In the genomic region with DNA sequence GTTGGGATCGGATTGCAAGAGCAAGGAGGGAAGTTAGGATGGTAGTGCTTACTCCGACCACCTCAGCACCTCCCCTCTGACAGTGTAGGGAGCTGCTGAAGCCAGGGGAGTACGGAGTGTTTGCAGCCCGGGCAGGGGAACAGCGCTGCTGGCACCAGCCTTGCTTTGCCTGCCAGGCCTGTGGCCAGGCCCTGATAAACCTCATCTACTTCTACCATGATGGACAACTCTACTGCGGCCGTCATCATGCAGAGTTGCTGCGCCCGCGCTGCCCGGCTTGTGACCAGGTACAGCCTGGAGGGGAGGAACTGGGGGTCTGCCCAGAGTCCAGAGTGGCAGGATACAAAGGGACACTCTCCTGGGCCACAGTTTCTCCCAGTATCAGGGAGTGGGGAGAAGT, we compare ENCODE assay signal across 14 cellular contexts. TPM values are rescaled to one million over a fixed set of nuclear protein-coding genes. Genes with fewer than 3 reads are reported as not detected.
DNase-seq lines count a peak whose midpoint lies in the region; ATAC-seq and TF ChIP-seq lines count a peak whose summit lies in the region.
"Had no signal": no experiment of that assay in that cellular context is flagged by ENCODE, and none has a peak within 500 bp of the region (broad histone marks: within the 10 kb centered on the region; RNA-seq: fewer than 3 reads in every experiment).

No MANE protein-coding gene starts in this region.

- H2AFZ ChIP-seq in Loucy (ENCODE audit: low read length) = no peak overlapping the region

- H3K27me3 Mint-ChIP-seq in activated CD4-positive, alpha-beta T cell treated with anti-CD3 and anti-CD28 coated beads for 36 hours = peaks cover 7% of the 10 kb centered on the region
- peaks cover 7% of the 10 kb centered on the region for H3K27me3 Mint-ChIP-seq in endothelial cell (ENCODE audit: unreplicated experiment)

- no peak for DNase-seq in activated CD4-positive, alpha-beta T cell treated with anti-CD3 and anti-CD28 coated beads for 36 hours
- DNase-seq in activated CD4-positive, alpha-beta T cell treated with anti-CD3 and anti-CD28 coated beads for 48 hours = no peak
- DNase-seq in endothelial cell (ENCODE audit: low spot score) (no peak), NCI-H128 (lab: John Stamatoyannopoulos, UW; ENCODE audit: unreplicated experiment) (no peak), cortex of kidney (lab: John Stamatoyannopoulos, UW) (no peak), NCI-H2029 (lab: John Stamatoyannopoulos, UW) (no peak)
- DNase-seq: DMS79 treated with DMSO at 0.1 percent for 48 hours, GOT3, NCI-H1105, uterus had no signal

- H3K27me3 ChIP-seq in Loucy (ENCODE audit: insufficient read depth, low read length, poor library complexity, severe bottlenecking) (no peaks in the 10 kb centered on the region), neutrophil (no peaks in the 10 kb centered on the region)
- H3K27me3 ChIP-seq: uterus had no signal

- intact Hi-C loops in activated CD4-positive, alpha-beta T cell treated with anti-CD3 and anti-CD28 coated beads for 36 hours (cut with DNase I, micrococcal nuclease) = loop anchor here (5.0 to 10.0 kb wide), 4 partner anchors 780 to 1270 kb away; a partner anchor contains a TSS

- peak overlapping the region; percentile 93 for H3K27ac ChIP-seq in neutrophil

- H3K4me3 Mint-ChIP-seq in activated CD4-positive, alpha-beta T cell treated with anti-CD3 and anti-CD28 coated beads for 36 hours = peak overlapping the region; percentile 34
- H3K4me3 Mint-ChIP-seq in endothelial cell (ENCODE audit: unreplicated experiment) = peak overlapping the region; percentile 89

- no peaks in the 10 kb centered on the region for H3K9me3 ChIP-seq in Loucy (ENCODE audit: insufficient read depth, low read depth, low read length)
- no peaks in the 10 kb centered on the region for H3K9me3 ChIP-seq in neutrophil
- H3K9me3 ChIP-seq: uterus had no signal

- H3K79me2 ChIP-seq in Loucy (ENCODE audit: insufficient read depth, low read length) = peaks cover 41% of the 10 kb centered on the region

- H3K9ac ChIP-seq in Loucy (ENCODE audit: low read depth, low read length, poor library complexity, severe bottlenecking) = peak overlapping the region; percentile 86

- no peaks in the 10 kb centered on the region for H3K9me2 ChIP-seq in Loucy (replicated peaks; ENCODE audit: low read depth, low read length)

- no peak for TF ChIP-seq CTCF in Loucy (conservative IDR thresholded peaks at IDR 0.05; ENCODE audit: low read length)
- no peak for TF ChIP-seq CTCF in endothelial cell (IDR thresholded peaks at IDR 0.05; ENCODE audit: unreplicated experiment)
- TF ChIP-seq CTCF in neutrophil (IDR thresholded peaks at IDR 0.05) = no peak

- CTCF ChIA-PET in activated CD4-positive, alpha-beta T cell treated with anti-CD3 and anti-CD28 coated beads for 36 hours (lab: Charles Lee) = interaction anchor here (0.6 to 5.4 kb wide), 7 partner anchors 10 to 267 kb away, joined by 3 to 63 read pairs (median 5); no protein-coding TSS in a partner anchor

- peaks cover 16% of the 10 kb centered on the region for H3K36me3 Mint-ChIP-seq in activated CD4-positive, alpha-beta T cell treated with anti-CD3 and anti-CD28 coated beads for 36 hours (ENCODE audit: low read depth)
- peaks cover 20% of the 10 kb centered on the region for H3K36me3 Mint-ChIP-seq in endothelial cell (ENCODE audit: low read depth, unreplicated experiment)

- POLR2A ChIA-PET in activated CD4-positive, alpha-beta T cell treated with anti-CD3 and anti-CD28 coated beads for 36 hours (lab: Charles Lee) = no interaction called here

- peaks cover 24% of the 10 kb centered on the region for H4K20me1 ChIP-seq in Loucy (ENCODE audit: insufficient read depth, low read length, poor library complexity, severe bottlenecking)

- H3K4me1 ChIP-seq in Loucy (ENCODE audit: insufficient read depth, low read length, poor library complexity, severe bottlenecking) (peaks cover 35% of the 10 kb centered on the region), neutrophil (ENCODE audit: control insufficient read depth in 1 of 2, insufficient read depth in 1 of 2, low read depth in 1 of 2, low read length in 1 of 2) (peaks cover 49 to 50% of the 10 kb centered on the region in 2 experiments)

- H3K4me1 Mint-ChIP-seq in activated CD4-positive, alpha-beta T cell treated with anti-CD3 and anti-CD28 coated beads for 36 hours = peaks cover 20% of the 10 kb centered on the region
- peaks cover 53% of the 10 kb centered on the region for H3K4me1 Mint-ChIP-seq in endothelial cell (ENCODE audit: unreplicated experiment)

- H3K4me2 ChIP-seq in Loucy (ENCODE audit: low read depth, low read length, poor library complexity, severe bottlenecking) = peak overlapping the region; percentile 94

- H3F3A ChIP-seq in Loucy (ENCODE audit: low read depth) = no peaks in the 10 kb centered on the region

- ATAC-seq in activated CD4-positive, alpha-beta T cell treated with anti-CD3 and anti-CD28 coated beads for 36 hours = no peak

- H3K36me3 ChIP-seq in Loucy (ENCODE audit: insufficient read depth, low read length) (peaks cover 9% of the 10 kb centered on the region), neutrophil (peaks cover 3% of the 10 kb centered on the region)
- H3K36me3 ChIP-seq: uterus had no signal

- H3K27ac Mint-ChIP-seq in activated CD4-positive, alpha-beta T cell treated with anti-CD3 and anti-CD28 coated beads for 36 hours = no peak overlapping the region
- peak overlapping the region; percentile 88 for H3K27ac Mint-ChIP-seq in endothelial cell (ENCODE audit: unreplicated experiment)

- H3K9me3 Mint-ChIP-seq in activated CD4-positive, alpha-beta T cell treated with anti-CD3 and anti-CD28 coated beads for 36 hours (ENCODE audit: low read depth) = no peaks in the 10 kb centered on the region
- no peaks in the 10 kb centered on the region for H3K9me3 Mint-ChIP-seq in endothelial cell (ENCODE audit: unreplicated experiment)

- H3K4me3 ChIP-seq in Loucy (ENCODE audit: low read length, poor library complexity, severe bottlenecking) (peak overlapping the region; percentile 92), neutrophil (ENCODE audit: low read depth in 1 of 2, low read length in 1 of 2) (no peak overlapping the region)

RNA-seq across cellular contexts. Expression of a gene that starts 2.2 kb away (rescaled TPM):
- 100 to 1,000 TPM; 282 to 345 TPM for total RNA-seq in activated CD4-positive, alpha-beta T cell treated with anti-CD3 and anti-CD28 coated beads for 36 hours
- 167 TPM for total RNA-seq in endothelial cell (ENCODE audit: unreplicated experiment)

RNA-seq across cellular contexts. Expression of a gene that starts 4.7 kb away (rescaled TPM):
- not detected for total RNA-seq in activated CD4-positive, alpha-beta T cell treated with anti-CD3 and anti-CD28 coated beads for 36 hours
- 20.7 TPM for total RNA-seq in endothelial cell (ENCODE audit: unreplicated experiment)
- total RNA-seq: A673 had no signal

RNA-seq across cellular contexts. Expression of a gene that starts 5.6 kb away (rescaled TPM):
- total RNA-seq in activated CD4-positive, alpha-beta T cell treated with anti-CD3 and anti-CD28 coated beads for 36 hours = 1 to 10 TPM; 4.8 to 5.6 TPM
- 8.8 TPM for total RNA-seq in endothelial cell (ENCODE audit: unreplicated experiment)

RNA-seq across cellular contexts. Expression of a gene that starts 38.1 kb away (rescaled TPM):
- total RNA-seq in activated CD4-positive, alpha-beta T cell treated with anti-CD3 and anti-CD28 coated beads for 36 hours = not detected
- not detected for total RNA-seq in endothelial cell (ENCODE audit: unreplicated experiment)
- total RNA-seq: A673, HT1080 had no signal

RNA-seq across cellular contexts. Expression of a gene that starts 49.8 kb away (rescaled TPM):
- total RNA-seq in activated CD4-positive, alpha-beta T cell treated with anti-CD3 and anti-CD28 coated beads for 36 hours = 1 to 10 TPM; 8.5 to 9.2 TPM
- total RNA-seq in endothelial cell (ENCODE audit: unreplicated experiment) = 10.4 TPM

Comparison
In these comparisons a context has a peak if more than half of its experiments do, and no peak if none do; other contexts are left out.
1. RNA of a gene that starts 4.7 kb away (total RNA-seq): 20.7 TPM in endothelial cell (single experiment); not detected in activated CD4-positive, alpha-beta T cell treated with anti-CD3 and anti-CD28 coated beads for 36 hours; every median in the first group is over 10 times any median in the second.